9 cellular contexts compared by ENCODE assay signal in genomic region chr12:108884116-108885012, GRCh38. TPM values are rescaled to one million over a fixed set of nuclear protein-coding genes. Genes with fewer than 3 reads are reported as not detected.
DNase-seq lines count a peak whose midpoint lies in the region; ATAC-seq and TF ChIP-seq lines count a peak whose summit lies in the region.
"Had no signal": no experiment of that assay in that cellular context is flagged by ENCODE, and none has a peak within 500 bp of the region (broad histone marks: within the 10 kb centered on the region; RNA-seq: fewer than 3 reads in every experiment).

No MANE protein-coding gene starts in this region.

- peak; percentile 88 for ATAC-seq in activated CD4-positive, alpha-beta T cell treated with anti-CD3 and anti-CD28 coated beads for 36 hours
- ATAC-seq in stimulated activated naive CD8-positive, alpha-beta T cell treated with anti-CD3 and anti-CD28 coated beads, Interleukin-15, amount 100 ng/mL, for 72 hours, result peak; percentile 86
- ATAC-seq in GM21526 (IDR thresholded peaks at IDR 0.05; ENCODE audit: low FRiP score, unreplicated experiment), result no peak
- no peak for ATAC-seq in sciatic nerve

- intact Hi-C loops in activated CD4-positive, alpha-beta T cell treated with anti-CD3 and anti-CD28 coated beads for 36 hours (cut with DNase I, micrococcal nuclease), result loop anchor here (1.0 to 10.0 kb wide), 4 partner anchors 66 to 500 kb away; partner anchors contain the start of gene ALKBH2 (in 2 of the 2)
- intact Hi-C loops in colonic mucosa (cut with DNase I) (loop anchor here (2.0 to 5.0 kb wide), 2 partner anchors 66 to 208 kb away; partner anchors contain the start of gene ALKBH2), sciatic nerve (cut with DNase I) (no loop called here)

- H3K9me3 Mint-ChIP-seq in activated CD4-positive, alpha-beta T cell treated with anti-CD3 and anti-CD28 coated beads for 36 hours (ENCODE audit: low read depth), result no peaks in the 10 kb centered on the region
- H3K9me3 Mint-ChIP-seq in stimulated activated naive CD8-positive, alpha-beta T cell treated with anti-CD3 and anti-CD28 coated beads, Interleukin-15, amount 100 ng/mL, for 72 hours, result no peaks in the 10 kb centered on the region

- no peaks in the 10 kb centered on the region for H3K27me3 Mint-ChIP-seq in activated CD4-positive, alpha-beta T cell treated with anti-CD3 and anti-CD28 coated beads for 36 hours
- no peaks in the 10 kb centered on the region for H3K27me3 Mint-ChIP-seq in stimulated activated naive CD8-positive, alpha-beta T cell treated with anti-CD3 and anti-CD28 coated beads, Interleukin-15, amount 100 ng/mL, for 72 hours

- no peak overlapping the region for H3K27ac ChIP-seq in colonic mucosa

- H3K9ac ChIP-seq in colonic mucosa (ENCODE audit: low read depth in 2 of 2, low read length in 2 of 2), result no peak overlapping the region

- no peaks in the 10 kb centered on the region for H3K4me1 ChIP-seq in colonic mucosa

- POLR2A ChIA-PET in GM10248 (lab: Yijun Ruan, JAX), result no interaction called here
- POLR2A ChIA-PET in activated CD4-positive, alpha-beta T cell treated with anti-CD3 and anti-CD28 coated beads for 36 hours (lab: Charles Lee), result no interaction called here

- no peak overlapping the region for H3K27ac Mint-ChIP-seq in activated CD4-positive, alpha-beta T cell treated with anti-CD3 and anti-CD28 coated beads for 36 hours
- no peak overlapping the region for H3K27ac Mint-ChIP-seq in stimulated activated naive CD8-positive, alpha-beta T cell treated with anti-CD3 and anti-CD28 coated beads, Interleukin-15, amount 100 ng/mL, for 72 hours

- H3K36me3 Mint-ChIP-seq in activated CD4-positive, alpha-beta T cell treated with anti-CD3 and anti-CD28 coated beads for 36 hours (ENCODE audit: low read depth), result no peaks in the 10 kb centered on the region

- peak; percentile 71 for TF ChIP-seq CTCF in GM10248 (IDR thresholded peaks at IDR 0.05; ENCODE audit: control extremely low read depth, extremely low read depth, low read depth, missing control alignments)
- peak; percentile 70 for TF ChIP-seq CTCF in colonic mucosa (IDR thresholded peaks at IDR 0.05)

- no peaks in the 10 kb centered on the region for H3K4me1 Mint-ChIP-seq in activated CD4-positive, alpha-beta T cell treated with anti-CD3 and anti-CD28 coated beads for 36 hours
- H3K4me1 Mint-ChIP-seq in stimulated activated naive CD8-positive, alpha-beta T cell treated with anti-CD3 and anti-CD28 coated beads, Interleukin-15, amount 100 ng/mL, for 72 hours, result no peaks in the 10 kb centered on the region

- H3K36me3 ChIP-seq in colonic mucosa, result no peaks in the 10 kb centered on the region

- H3K27me3 ChIP-seq in colonic mucosa, result no peaks in the 10 kb centered on the region

- peak; percentile 72 for DNase-seq in GM10248 (ENCODE audit: extremely low spot score)
- DNase-seq in NCI-H146 treated with DMSO at 0.1 percent for 48 hours (lab: John Stamatoyannopoulos, UW; ENCODE audit: unreplicated experiment), result peak; percentile 17
- DNase-seq in activated CD4-positive, alpha-beta T cell treated with anti-CD3 and anti-CD28 coated beads for 36 hours, result peak; percentile 86
- peak; percentile 66 for DNase-seq in colonic mucosa
- DNase-seq in mucosa of gallbladder (ENCODE audit: low spot score), result peak; percentile 53
- peak; percentile 59 to 61 for DNase-seq in stimulated activated naive CD8-positive, alpha-beta T cell treated with anti-CD3 and anti-CD28 coated beads, Interleukin-15, amount 100 ng/mL, for 72 hours
- no peak for DNase-seq in sciatic nerve (ENCODE audit: low spot score)

- CTCF ChIA-PET in GM10248 (lab: Yijun Ruan, JAX), result interaction anchor here (0.9 to 3.0 kb wide), 29 partner anchors 9 to 509 kb away, joined by 3 to 16 read pairs (median 4); partner anchors contain the start of gene ALKBH2
- CTCF ChIA-PET in activated CD4-positive, alpha-beta T cell treated with anti-CD3 and anti-CD28 coated beads for 36 hours (lab: Charles Lee), result interaction anchor here (0.6 to 3.4 kb wide), 19 partner anchors 9 to 355 kb away, joined by 3 to 19 read pairs (median 3); partner anchors contain the start of gene ALKBH2

- H3K9me3 ChIP-seq in colonic mucosa, result no peaks in the 10 kb centered on the region

- no peak overlapping the region for H3K4me3 Mint-ChIP-seq in activated CD4-positive, alpha-beta T cell treated with anti-CD3 and anti-CD28 coated beads for 36 hours
- H3K4me3 Mint-ChIP-seq in stimulated activated naive CD8-positive, alpha-beta T cell treated with anti-CD3 and anti-CD28 coated beads, Interleukin-15, amount 100 ng/mL, for 72 hours, result no peak overlapping the region

- no peak overlapping the region for H3K4me3 ChIP-seq in colonic mucosa

RNA-seq across cellular contexts. Expression of gene DAO, which starts 4.5 kb away (rescaled TPM):
- total RNA-seq in activated CD4-positive, alpha-beta T cell treated with anti-CD3 and anti-CD28 coated beads for 36 hours, result not detected
- total RNA-seq in colonic mucosa (1 to 10 TPM; 2.2 to 2.4 TPM), mucosa of gallbladder (not detected), sciatic nerve (not detected)
- total RNA-seq: activated CD8-positive, alpha-beta memory T cell treated with anti-CD3 and anti-CD28 coated beads for 36 hours had no signal

RNA-seq across cellular contexts. Expression of gene SSH1, which starts 27.0 kb away (rescaled TPM):
- total RNA-seq in activated CD4-positive, alpha-beta T cell treated with anti-CD3 and anti-CD28 coated beads for 36 hours, result 10 to 100 TPM; 25.0 to 25.4 TPM
- total RNA-seq in colonic mucosa (10 to 100 TPM; 22.5 to 29.1 TPM), mucosa of gallbladder (60.1 TPM), sciatic nerve (74.3 TPM)

Comparison
In these comparisons a context has a peak if more than half of its experiments do, and no peak if none do; other contexts are left out.
1. ATAC-seq: peak in activated CD4-positive, alpha-beta T cell treated with anti-CD3 and anti-CD28 coated beads for 36 hours (single experiment) and stimulated activated naive CD8-positive, alpha-beta T cell treated with anti-CD3 and anti-CD28 coated beads, Interleukin-15, amount 100 ng/mL, for 72 hours (single experiment); none in GM21526 (single experiment) and sciatic nerve (single experiment).